9 cellular contexts compared by ENCODE assay signal in genomic region chr3:137121704-137122314, GRCh38.
DNase-seq lines count a peak whose midpoint lies in the region; ATAC-seq, FAIRE-seq and TF ChIP-seq lines count a peak whose summit lies in the region.
"Had no signal": no experiment of that assay in that cellular context is flagged by ENCODE, and none has a peak within 500 bp of the region (broad histone marks: within the 10 kb centered on the region; RNA-seq: fewer than 3 reads in every experiment).

No MANE protein-coding gene starts in this region.

- H3K4me3 ChIP-seq in WI38 (ENCODE audit: low read depth, low read length): no peak overlapping the region

- peak; percentile 16 for DNase-seq in NCI-H2227 (lab: John Stamatoyannopoulos, UW; ENCODE audit: unreplicated experiment)
- DNase-seq in NCI-H2227 treated with DMSO at 0.1 percent for 48 hours (lab: John Stamatoyannopoulos, UW): no peak
- peak; percentile 48 for DNase-seq in M059J (ENCODE audit: low read depth)
- DNase-seq in iPS-NIHi11 (ENCODE audit: low spot score): peak; percentile 54
- DNase-seq in urothelium cell line (ENCODE audit: low spot score): no peak

- ATAC-seq in GM21515 (IDR thresholded peaks at IDR 0.05; ENCODE audit: unreplicated experiment): peak; percentile 80
- no peak for ATAC-seq in GM21737 (IDR thresholded peaks at IDR 0.05; ENCODE audit: unreplicated experiment)

- peak; percentile 59 for TF ChIP-seq CTCF in WI38 (IDR thresholded peaks at IDR 0.05; ENCODE audit: low read depth, low read length)

- FAIRE-seq in urothelium cell line (lab: Jason Lieb, UNC): no peak
- FAIRE-seq: G401.6 had no signal

Comparison
In these comparisons a context has a peak if more than half of its experiments do, and no peak if none do; other contexts are left out.
1. DNase-seq: peak in NCI-H2227 (single experiment), M059J (single experiment) and iPS-NIHi11 (single experiment); none in NCI-H2227 treated with DMSO at 0.1 percent for 48 hours (single experiment) and urothelium cell line (single experiment).